ENCODE assay signal across 1 cellular context in the genomic region with DNA sequence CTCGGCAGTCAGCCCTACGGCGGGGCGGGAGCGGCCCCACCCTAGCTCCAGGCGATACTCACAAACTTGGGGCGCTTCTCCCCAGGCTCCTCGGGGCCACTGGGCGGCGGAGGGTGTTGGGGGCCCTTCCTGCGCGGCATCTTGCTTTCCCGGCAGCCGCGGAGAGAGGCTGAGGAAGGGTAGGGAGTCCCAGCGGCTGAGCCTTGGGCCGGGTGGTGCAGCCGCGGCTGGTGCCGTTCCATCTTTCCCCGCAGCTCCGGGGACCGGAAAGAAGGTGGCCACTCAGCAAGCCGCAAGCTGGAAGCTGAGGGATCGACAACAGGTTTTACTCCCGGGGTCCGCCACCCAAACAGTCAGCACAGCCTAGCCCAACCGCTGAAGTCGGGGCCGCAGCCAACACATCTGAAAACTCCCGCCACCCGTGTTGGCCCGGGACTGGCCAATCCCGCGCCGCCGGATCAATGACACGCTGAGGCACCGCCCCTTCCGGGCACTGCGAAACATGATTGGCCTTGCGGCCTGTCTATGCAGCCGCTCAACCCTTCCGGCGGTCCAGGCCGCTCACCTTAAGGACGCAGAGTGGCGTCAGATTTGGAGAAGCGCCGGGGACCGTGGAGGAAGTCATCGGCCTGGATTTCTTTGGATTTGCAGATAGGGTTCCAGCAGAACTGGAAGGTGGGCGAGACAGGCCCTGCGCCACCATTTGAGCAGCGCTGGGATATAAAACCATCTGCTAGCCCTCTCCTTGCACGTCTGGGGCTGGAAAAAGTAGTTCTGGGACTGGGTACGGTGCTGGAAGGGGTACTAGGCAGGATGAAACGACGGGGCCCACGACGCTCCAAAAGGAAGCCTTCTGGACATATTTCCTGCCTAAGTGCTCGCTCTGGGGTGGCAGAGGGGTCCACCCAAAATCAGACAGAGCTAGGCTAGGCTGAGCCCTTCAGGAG.
TF ChIP-seq lines count a peak whose summit lies in the region.

A gene with protein sequence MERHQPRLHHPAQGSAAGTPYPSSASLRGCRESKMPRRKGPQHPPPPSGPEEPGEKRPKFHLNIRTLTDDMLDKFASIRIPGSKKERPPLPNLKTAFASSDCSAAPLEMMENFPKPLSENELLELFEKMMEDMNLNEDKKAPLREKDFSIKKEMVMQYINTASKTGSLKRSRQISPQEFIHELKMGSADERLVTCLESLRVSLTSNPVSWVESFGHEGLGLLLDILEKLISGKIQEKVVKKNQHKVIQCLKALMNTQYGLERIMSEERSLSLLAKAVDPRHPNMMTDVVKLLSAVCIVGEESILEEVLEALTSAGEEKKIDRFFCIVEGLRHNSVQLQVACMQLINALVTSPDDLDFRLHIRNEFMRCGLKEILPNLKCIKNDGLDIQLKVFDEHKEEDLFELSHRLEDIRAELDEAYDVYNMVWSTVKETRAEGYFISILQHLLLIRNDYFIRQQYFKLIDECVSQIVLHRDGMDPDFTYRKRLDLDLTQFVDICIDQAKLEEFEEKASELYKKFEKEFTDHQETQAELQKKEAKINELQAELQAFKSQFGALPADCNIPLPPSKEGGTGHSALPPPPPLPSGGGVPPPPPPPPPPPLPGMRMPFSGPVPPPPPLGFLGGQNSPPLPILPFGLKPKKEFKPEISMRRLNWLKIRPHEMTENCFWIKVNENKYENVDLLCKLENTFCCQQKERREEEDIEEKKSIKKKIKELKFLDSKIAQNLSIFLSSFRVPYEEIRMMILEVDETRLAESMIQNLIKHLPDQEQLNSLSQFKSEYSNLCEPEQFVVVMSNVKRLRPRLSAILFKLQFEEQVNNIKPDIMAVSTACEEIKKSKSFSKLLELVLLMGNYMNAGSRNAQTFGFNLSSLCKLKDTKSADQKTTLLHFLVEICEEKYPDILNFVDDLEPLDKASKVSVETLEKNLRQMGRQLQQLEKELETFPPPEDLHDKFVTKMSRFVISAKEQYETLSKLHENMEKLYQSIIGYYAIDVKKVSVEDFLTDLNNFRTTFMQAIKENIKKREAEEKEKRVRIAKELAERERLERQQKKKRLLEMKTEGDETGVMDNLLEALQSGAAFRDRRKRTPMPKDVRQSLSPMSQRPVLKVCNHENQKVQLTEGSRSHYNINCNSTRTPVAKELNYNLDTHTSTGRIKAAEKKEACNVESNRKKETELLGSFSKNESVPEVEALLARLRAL (minus strand): TSS at position 404 of the 947 bp plus-strand sequence. CDS start 162 bp downstream, at position 242.

TF ChIP-seq in HCT116, 20 proteins besides CTCF, POLR2A, EP300 and RAD21 (continued from another document):
- TF ChIP-seq, protein P1, sequence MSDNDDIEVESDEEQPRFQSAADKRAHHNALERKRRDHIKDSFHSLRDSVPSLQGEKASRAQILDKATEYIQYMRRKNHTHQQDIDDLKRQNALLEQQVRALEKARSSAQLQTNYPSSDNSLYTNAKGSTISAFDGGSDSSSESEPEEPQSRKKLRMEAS (IDR thresholded peaks at IDR 0.05): peak; percentile 26; the same call in 1 of the 2 replicates
- TF ChIP-seq JUND (IDR thresholded peaks at IDR 0.05): 0 out of 2 replicates have a peak, but pooled peaks have one; percentile 17
- TF ChIP-seq ZFX (IDR thresholded peaks at IDR 0.05): peak; percentile 33
- TF ChIP-seq POLR2AphosphoS5 (IDR thresholded peaks at IDR 0.05; ENCODE audit: low read depth, low read length): peak; percentile 94
- TF ChIP-seq SIN3A (IDR thresholded peaks at IDR 0.05; ENCODE audit: low read depth): peak; percentile 80
- TF ChIP-seq SP1 (IDR thresholded peaks at IDR 0.05; ENCODE audit: low read depth): peak; percentile 95
- TF ChIP-seq EZH2 (IDR thresholded peaks at IDR 0.05): no peak
- peak; percentile 56 for TF ChIP-seq YY1 (IDR thresholded peaks at IDR 0.05; ENCODE audit: extremely low read depth, insufficient replicate concordance, low read depth, low read length)
- TF ChIP-seq ELF1 (IDR thresholded peaks at IDR 0.05; ENCODE audit: borderline replicate concordance, low read depth): 0 out of 2 replicates have a peak, but pooled peaks have one; percentile 13
- TF ChIP-seq TCF7L2 (IDR thresholded peaks at IDR 0.05; ENCODE audit: borderline replicate concordance, extremely low read depth, insufficient read depth, insufficient read length): peak; percentile 34
- no peak for TF ChIP-seq EGR1 (IDR thresholded peaks at IDR 0.05; ENCODE audit: low read depth)
